In the genomic region with DNA sequence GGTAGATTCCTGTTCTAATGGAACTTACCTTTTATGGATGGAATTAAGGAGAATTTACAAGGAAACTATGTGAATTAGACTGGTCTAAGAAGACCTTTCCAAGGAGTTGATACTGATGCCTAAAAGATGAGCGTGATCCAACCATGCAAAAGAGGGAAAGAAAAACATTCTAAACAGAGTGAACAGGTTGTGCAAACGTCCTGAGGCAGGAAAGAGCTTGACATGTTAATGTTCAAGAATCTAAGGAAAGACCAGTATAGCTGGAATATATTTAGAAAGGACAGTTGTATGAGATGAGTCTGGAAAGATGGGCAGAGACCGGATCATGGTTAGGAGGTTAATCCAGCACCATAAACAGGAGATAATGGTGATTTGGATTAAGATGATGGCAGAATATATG, we compare ENCODE assay signal across 11 cellular contexts. TPM values are rescaled to one million over a fixed set of nuclear protein-coding genes. Genes with fewer than 3 reads are reported as not detected.
DNase-seq lines count a peak whose midpoint lies in the region; ATAC-seq, FAIRE-seq and TF ChIP-seq lines count a peak whose summit lies in the region.
"Had no signal": no experiment of that assay in that cellular context is flagged by ENCODE, and none has a peak within 500 bp of the region (broad histone marks: within the 10 kb centered on the region; RNA-seq: fewer than 3 reads in every experiment).

No MANE protein-coding gene starts in this region.

- H3K9me2 ChIP-seq in OCI-LY1 (ENCODE audit: low read depth, low read length): no peaks in the 10 kb centered on the region

- no peak for TF ChIP-seq EP300 in H1 (IDR thresholded peaks at IDR 0.05; ENCODE audit: borderline replicate concordance in 1 of 2, low read depth in 2 of 2, low read length in 2 of 2)

- TF ChIP-seq CTCF in OCI-LY1 (IDR thresholded peaks at IDR 0.05; ENCODE audit: low read length) (no peak), H1 (IDR thresholded peaks at IDR 0.05; ENCODE audit: control extremely low read depth in 1 of 3, insufficient read depth in 1 of 3, low read depth in 1 of 3, low read length in 3 of 3) (no peak)

- H3K4me1 Mint-ChIP-seq in activated naive CD4-positive, alpha-beta T cell treated with anti-CD3 and anti-CD28 coated beads for 36 hours (ENCODE audit: low read depth): peaks cover 54% of the 10 kb centered on the region
- peaks cover 26 to 48% of the 10 kb centered on the region in 2 donors for H3K4me1 Mint-ChIP-seq in stimulated activated naive B cell treated with anti-CD40 and anti-IgM and Interleukin-4, amounts not matched to agents 10 μg/mL and 1 μg/mL and 100 μg/mL, for 72 hours

- H3K79me2 ChIP-seq in OCI-LY1 (ENCODE audit: insufficient read depth, low read length) (peaks cover 58% of the 10 kb centered on the region), H1 (ENCODE audit: control insufficient read depth in 1 of 2, insufficient read depth in 2 of 2, low read length in 2 of 2) (peaks cover 12 to 72% of the 10 kb centered on the region in 2 experiments)

- H3K27ac ChIP-seq in OCI-LY1 (ENCODE audit: low read depth, low read length, poor library complexity, severe bottlenecking) (no peak overlapping the region), H1 (ENCODE audit: low read depth, low read length) (no peak overlapping the region)
- H3K27ac ChIP-seq: RWPE1, spleen had no signal

- TF ChIP-seq RAD21 in H1 (IDR thresholded peaks at IDR 0.05 in 1 of 2, conservative IDR thresholded peaks at IDR 0.05 in 1 of 2; ENCODE audit: low read depth in 2 of 2, low read length in 2 of 2): no peak

- no peak overlapping the region for H4K5ac ChIP-seq in H1 (ENCODE audit: insufficient read length, low read depth, low read length)

- peaks cover 13% of the 10 kb centered on the region for H3K23me2 ChIP-seq in H1 (ENCODE audit: low read depth, low read length)

- intact Hi-C loops in activated naive CD4-positive, alpha-beta T cell treated with anti-CD3 and anti-CD28 coated beads for 36 hours (cut with micrococcal nuclease): loop anchor here (10.0 kb wide), 1 partner anchor 822 kb away; no protein-coding TSS in a partner anchor

- no peaks in the 10 kb centered on the region for H3K9me3 Mint-ChIP-seq in activated naive CD4-positive, alpha-beta T cell treated with anti-CD3 and anti-CD28 coated beads for 36 hours
- no peaks in the 10 kb centered on the region for H3K9me3 Mint-ChIP-seq in stimulated activated naive B cell treated with anti-CD40 and anti-IgM and Interleukin-4, amounts not matched to agents 10 μg/mL and 1 μg/mL and 100 μg/mL, for 72 hours

- H4K91ac ChIP-seq in H1 (replicated peaks; ENCODE audit: insufficient read length, low read length): no peak overlapping the region

- no peak overlapping the region for H3K23ac ChIP-seq in H1 (ENCODE audit: insufficient read length)

- POLR2A ChIA-PET in H1 (lab: Charles Lee; ENCODE audit: partially characterized antibody): no interaction called here

- H3K79me1 ChIP-seq in H1 (ENCODE audit: low read depth, low read length): peaks cover 3% of the 10 kb centered on the region

- 85% methylated on average over 3 of the region's 3 CpGs; no CpG with 5 or more reads in 1 of the 2 experiments for WGBS in H1 (ENCODE audit: extremely low coverage in 1 of 2, insufficient coverage in 1 of 2, insufficient read length in 1 of 2, insufficient replicate concordance in 2 of 2, low coverage in 1 of 2, low lambda C conversion rate in 2 of 2, missing lambda C conversion rate in 1 of 2), 2 experiments

- no peak overlapping the region for H2BK5ac ChIP-seq in H1 (ENCODE audit: low read depth, low read length)

- H3K36me3 ChIP-seq in OCI-LY1 (ENCODE audit: insufficient read depth, low read length) (no peaks in the 10 kb centered on the region), H1 (ENCODE audit: control insufficient read depth in 2 of 4, insufficient read depth in 4 of 4, low read length in 3 of 4) (no peaks in the 10 kb centered on the region)
- H3K36me3 ChIP-seq: spleen had no signal

- H3K4me2 ChIP-seq in OCI-LY1 (ENCODE audit: low read length) (peak overlapping the region; percentile 97), H1 (ENCODE audit: insufficient read depth in 1 of 2, low read depth in 2 of 2, low read length in 2 of 2) (peak overlapping the region; percentile 98 to 100; a peak in 3 of 4 replicates)

- no peak for ATAC-seq in stimulated activated naive B cell treated with anti-CD40 and anti-IgM and Interleukin-4, amounts not matched to agents 10 μg/mL and 1 μg/mL and 100 μg/mL, for 72 hours (replicated peaks)
- ATAC-seq in GM21737 (IDR thresholded peaks at IDR 0.05; ENCODE audit: unreplicated experiment) (no peak), HG03565 (IDR thresholded peaks at IDR 0.05; ENCODE audit: unreplicated experiment) (no peak)

- no peaks in the 10 kb centered on the region for H3K27me3 ChIP-seq in OCI-LY1 (ENCODE audit: insufficient read depth, low read length)
- H3K27me3 ChIP-seq in H1 (replicated peaks in 1 of 4; ENCODE audit: control insufficient read depth in 3 of 4, extremely low read depth in 1 of 4, insufficient read depth in 3 of 4, low read length in 3 of 4): no peaks in the 10 kb centered on the region

- no peak overlapping the region for H3K27ac Mint-ChIP-seq in activated naive CD4-positive, alpha-beta T cell treated with anti-CD3 and anti-CD28 coated beads for 36 hours
- H3K27ac Mint-ChIP-seq in stimulated activated naive B cell treated with anti-CD40 and anti-IgM and Interleukin-4, amounts not matched to agents 10 μg/mL and 1 μg/mL and 100 μg/mL, for 72 hours: no peak overlapping the region

- H2BK20ac ChIP-seq in H1 (ENCODE audit: low read length): no peak overlapping the region

- TF ChIP-seq POLR2A in H1 (IDR thresholded peaks at IDR 0.05; ENCODE audit: control extremely low read depth in 1 of 2, low read depth in 2 of 2, low read length in 2 of 2): no peak

- peak overlapping the region; percentile 99 for H3K4me3 Mint-ChIP-seq in activated naive CD4-positive, alpha-beta T cell treated with anti-CD3 and anti-CD28 coated beads for 36 hours
- peak overlapping the region; percentile 89 to 94 for H3K4me3 Mint-ChIP-seq in stimulated activated naive B cell treated with anti-CD40 and anti-IgM and Interleukin-4, amounts not matched to agents 10 μg/mL and 1 μg/mL and 100 μg/mL, for 72 hours

- H4K8ac ChIP-seq in H1 (ENCODE audit: extremely low read depth, insufficient read depth, low read length): no peak overlapping the region

- peaks cover 63% of the 10 kb centered on the region for H3K4me1 ChIP-seq in OCI-LY1 (ENCODE audit: insufficient read depth, low read length, severe bottlenecking)
- H3K4me1 ChIP-seq in H1 (replicated peaks in 1 of 4; ENCODE audit: control insufficient read depth in 3 of 4, insufficient read depth in 4 of 4, low read length in 3 of 4): peaks cover 3 to 7% (median 5%) of the 10 kb centered on the region in 4 experiments; a peak in 6 of 7 replicates

- H3K4ac ChIP-seq in H1 (replicated peaks; ENCODE audit: insufficient read length, low read depth, low read length): no peak overlapping the region

- H3K9ac ChIP-seq in OCI-LY1 (ENCODE audit: low read length) (peak overlapping the region; percentile 88; the same call in 1 of the 2 replicates), H1 (replicated peaks in 1 of 4; ENCODE audit: extremely low read depth in 1 of 4, low read depth in 3 of 4, low read length in 3 of 4) (no peak overlapping the region)

- no peak overlapping the region for H3K18ac ChIP-seq in H1 (ENCODE audit: extremely low read depth, low read length)

- H2BK12ac ChIP-seq in H1 (ENCODE audit: low read depth, low read length): no peak overlapping the region

- DNase-seq in activated naive CD4-positive, alpha-beta T cell treated with anti-CD3 and anti-CD28 coated beads for 36 hours: no peak
- no peak for DNase-seq in activated naive CD4-positive, alpha-beta T cell treated with anti-CD3 and anti-CD28 coated beads, Interleukin-2, amount 50 U/mL, for 16 hours
- DNase-seq in H1 (ENCODE audit: low read depth in 1 of 2, low spot score in 2 of 2): no peak
- DNase-seq in stimulated activated naive B cell treated with anti-CD40 and anti-IgM and Interleukin-4, amounts not matched to agents 10 μg/mL and 1 μg/mL and 100 μg/mL, for 72 hours: no peak
- DNase-seq in hepatic stellate cell (ENCODE audit: low spot score): no peak
- DNase-seq: spleen had no signal

- no peaks in the 10 kb centered on the region for H3K36me3 Mint-ChIP-seq in activated naive CD4-positive, alpha-beta T cell treated with anti-CD3 and anti-CD28 coated beads for 36 hours (ENCODE audit: low read depth)
- H3K36me3 Mint-ChIP-seq in stimulated activated naive B cell treated with anti-CD40 and anti-IgM and Interleukin-4, amounts not matched to agents 10 μg/mL and 1 μg/mL and 100 μg/mL, for 72 hours: no peaks in the 10 kb centered on the region

- H4K20me1 ChIP-seq in OCI-LY1 (ENCODE audit: insufficient read depth, low read length): no peaks in the 10 kb centered on the region
- H4K20me1 ChIP-seq in H1 (replicated peaks in 1 of 2; ENCODE audit: control insufficient read depth in 1 of 2, insufficient read depth in 2 of 2, low read length in 2 of 2): peaks cover 2 to 3% of the 10 kb centered on the region in 2 experiments

- H3K56ac ChIP-seq in H1 (replicated peaks; ENCODE audit: insufficient read length, low read depth, low read length): no peak overlapping the region

- H3K9me3 ChIP-seq in OCI-LY1 (ENCODE audit: low read length): no peaks in the 10 kb centered on the region
- no peaks in the 10 kb centered on the region for H3K9me3 ChIP-seq in H1 (ENCODE audit: insufficient read depth in 2 of 2, low read depth in 1 of 2, low read length in 1 of 2)
- H3K9me3 ChIP-seq: spleen had no signal

- no peak overlapping the region for H2AFZ ChIP-seq in OCI-LY1 (ENCODE audit: low read length)
- no peak overlapping the region for H2AFZ ChIP-seq in H1 (ENCODE audit: low read length)

- FAIRE-seq in H1 (lab: Jason Lieb, UNC): no peak
- FAIRE-seq: islet of Langerhans had no signal

- no peaks in the 10 kb centered on the region for H3K27me3 Mint-ChIP-seq in activated naive CD4-positive, alpha-beta T cell treated with anti-CD3 and anti-CD28 coated beads for 36 hours (ENCODE audit: low read depth)
- no peaks in the 10 kb centered on the region for H3K27me3 Mint-ChIP-seq in stimulated activated naive B cell treated with anti-CD40 and anti-IgM and Interleukin-4, amounts not matched to agents 10 μg/mL and 1 μg/mL and 100 μg/mL, for 72 hours

- CTCF ChIA-PET in activated naive CD4-positive, alpha-beta T cell treated with anti-CD3 and anti-CD28 coated beads for 36 hours (lab: Charles Lee): interaction anchor here (6.5 kb wide), 1 partner anchor 36 kb away, joined by 57 read pairs; no protein-coding TSS in a partner anchor
- CTCF ChIA-PET in H1 (lab: Charles Lee; ENCODE audit: partially characterized antibody): interaction anchor here (8.2 kb wide), 1 partner anchor 35 kb away, joined by 82 read pairs; no protein-coding TSS in a partner anchor

- no peak overlapping the region for H2BK120ac ChIP-seq in H1 (replicated peaks; ENCODE audit: low read depth, low read length)

- no peaks in the 10 kb centered on the region for H3F3A ChIP-seq in OCI-LY1 (ENCODE audit: insufficient read depth, low read length)

- H3K14ac ChIP-seq in H1 (ENCODE audit: insufficient read length): no peak overlapping the region

- no peak overlapping the region for H2AK5ac ChIP-seq in H1 (ENCODE audit: low read depth, low read length)

- H3K4me3 ChIP-seq in OCI-LY1 (ENCODE audit: low read depth, low read length, poor library complexity, severe bottlenecking) (peak overlapping the region; percentile 94), H1 (ENCODE audit: extremely low read depth in 1 of 4, insufficient read depth in 2 of 4, low read depth in 3 of 4, low read length in 4 of 4) (peak overlapping the region in 2 of 4 experiments; percentile 79 to 97; a peak in 3 of 8 replicates)

- no peak overlapping the region for H2BK15ac ChIP-seq in H1 (ENCODE audit: low read length)

RNA-seq across cellular contexts. Expression of a gene that starts 1.3 kb away (rescaled TPM):
- 10 to 100 TPM; 15.8 to 18.0 TPM for total RNA-seq in activated naive CD4-positive, alpha-beta T cell treated with anti-CD3 and anti-CD28 coated beads for 36 hours
- total RNA-seq in H1 (2021; fragmentation: NEBNext Ultra II Directional; extraction: Animal tissue kit (Norgen Biotek cat#: 25700)): 24.0 and 25.7 TPM in 2 replicates
- polyA plus RNA-seq in H1 (2011; rRNA removed): 6.2 and 11.6 TPM in 2 replicates
- polyA plus RNA-seq in H1 (2011; cell fraction: cytosol; rRNA removed): 11.2 TPM
- 13.7 TPM for polyA plus RNA-seq in H1 (2011; cell fraction: nucleus; rRNA removed)
- polyA plus RNA-seq in H1 (2012, experiment 1 of 2): 13.0 to 25.1 TPM (median 22.2 TPM) in 4 replicates
- 1.9 TPM for polyA plus RNA-seq in H1 (2012, experiment 2 of 2)
- polyA plus RNA-seq in H1 (2013, experiment 1 of 2): 18.6 TPM
- polyA plus RNA-seq in H1 (2013, experiment 2 of 2): 18.7 TPM
- polyA minus RNA-seq in H1 (2011; rRNA and poly(A)+ RNA removed): 38.5 and 40.0 TPM in 2 replicates
- polyA minus RNA-seq in H1 (2011; cell fraction: cytosol; rRNA and poly(A)+ RNA removed): 11.2 TPM
- polyA minus RNA-seq in H1 (2011; cell fraction: nucleus; rRNA and poly(A)+ RNA removed): 51.0 TPM

RNA-seq across cellular contexts. Expression of a gene that starts 2.6 kb away (rescaled TPM):
- total RNA-seq in activated naive CD4-positive, alpha-beta T cell treated with anti-CD3 and anti-CD28 coated beads for 36 hours: 10 to 100 TPM; 23.0 to 23.3 TPM
- total RNA-seq in H1 (2021; fragmentation: NEBNext Ultra II Directional; extraction: Animal tissue kit (Norgen Biotek cat#: 25700)): 62.6 and 63.8 TPM in 2 replicates
- 44.2 and 84.4 TPM in 2 replicates for polyA plus RNA-seq in H1 (2011; rRNA removed)
- polyA plus RNA-seq in H1 (2011; cell fraction: cytosol; rRNA removed): 61.6 TPM
- 24.4 TPM for polyA plus RNA-seq in H1 (2011; cell fraction: nucleus; rRNA removed)
- polyA plus RNA-seq in H1 (2012, experiment 1 of 2): 53.0 to 122 TPM (median 59.7 TPM) in 4 replicates
- polyA plus RNA-seq in H1 (2012, experiment 2 of 2): 34.4 TPM
- polyA plus RNA-seq in H1 (2013, experiment 1 of 2): 90.8 TPM
- polyA plus RNA-seq in H1 (2013, experiment 2 of 2): 95.5 TPM
- polyA minus RNA-seq in H1 (2011; rRNA and poly(A)+ RNA removed): 45.8 and 58.1 TPM in 2 replicates
- 43.3 TPM for polyA minus RNA-seq in H1 (2011; cell fraction: cytosol; rRNA and poly(A)+ RNA removed)
- polyA minus RNA-seq in H1 (2011; cell fraction: nucleus; rRNA and poly(A)+ RNA removed): 26.4 TPM
